In the genomic region with DNA sequence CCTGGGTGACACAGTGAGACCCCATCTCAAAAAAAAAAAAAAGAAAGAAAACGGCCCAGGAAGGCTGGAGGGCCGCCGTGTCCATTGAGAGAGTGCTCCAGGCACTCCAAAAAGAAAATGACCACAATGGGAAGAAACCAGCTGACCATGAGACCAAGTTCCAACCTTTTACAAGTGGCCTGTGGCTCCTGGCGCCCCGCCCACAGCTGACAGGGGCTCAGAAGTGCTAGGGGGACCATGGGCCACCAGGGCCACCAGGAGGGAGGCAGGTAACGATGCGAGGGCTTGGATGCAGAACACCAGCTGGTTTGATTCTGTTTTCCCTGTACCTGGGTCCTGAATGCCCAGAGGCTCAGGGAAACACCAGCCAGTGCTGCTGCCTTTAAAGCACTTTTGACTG, we compare ENCODE assay signal across 10 cellular contexts. TPM values are rescaled to one million over a fixed set of nuclear protein-coding genes. Genes with fewer than 3 reads are reported as not detected.
"Had no signal": no experiment of that assay in that cellular context is flagged by ENCODE, and none has a peak within 500 bp of the region (broad histone marks: within the 10 kb centered on the region; RNA-seq: fewer than 3 reads in every experiment).

No MANE protein-coding gene starts in this region.

- DNase-seq: GM23248, GOT3, H7, HFFc6 had no signal

- H3K27ac ChIP-seq: GM23248, HL-60 had no signal

- H3K4me1 ChIP-seq: HAP-1 had no signal

- H3K9me3 ChIP-seq: HAP-1 had no signal

- H3K4me3 ChIP-seq: GM23248, HAP-1 had no signal

RNA-seq across cellular contexts. Expression of gene PRKACG, which starts 56.3 kb away (rescaled TPM):
- total RNA-seq: GM23248, H4, H7, HepG2, HFFc6, HT1080 had no signal
- polyA plus RNA-seq: GM23248, HepG2, IgD-negative memory B cell had no signal
